Comparison of ENCODE assay signal across 36 cellular contexts in the genomic region with DNA sequence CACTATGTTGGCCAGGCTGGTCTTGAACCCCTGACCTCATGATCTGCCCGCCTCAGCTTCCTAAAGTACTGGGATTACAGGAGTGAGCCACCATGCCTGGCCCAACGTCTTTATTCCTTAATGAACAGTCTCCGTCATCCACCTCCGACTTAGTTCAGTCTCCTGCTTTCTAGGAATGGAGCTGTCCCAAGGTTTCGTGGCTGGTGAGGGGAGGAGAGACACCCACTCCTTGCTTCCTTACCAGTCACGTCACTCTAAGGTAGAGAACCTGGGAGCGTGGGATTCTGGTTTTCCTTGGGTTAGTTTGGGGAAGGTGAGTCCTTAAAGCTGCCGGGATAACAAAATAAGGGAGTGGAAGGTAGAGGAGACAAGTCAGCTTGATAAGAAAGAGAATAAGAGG. TPM values are rescaled to one million over a fixed set of nuclear protein-coding genes. Genes with fewer than 3 reads are reported as not detected.
DNase-seq lines count a peak whose midpoint lies in the region; ATAC-seq, FAIRE-seq and TF ChIP-seq lines count a peak whose summit lies in the region.
"Had no signal": no experiment of that assay in that cellular context is flagged by ENCODE, and none has a peak within 500 bp of the region (broad histone marks: within the 10 kb centered on the region; RNA-seq: fewer than 3 reads in every experiment).

No MANE protein-coding gene starts in this region.

- H3K27ac ChIP-seq in GM23338 (ENCODE audit: low read depth) (peak overlapping the region; percentile 72; the same call in 1 of the 2 replicates), astrocyte (ENCODE audit: low read depth, low read length) (peak overlapping the region; percentile 55), neuronal stem cell (replicated peaks; ENCODE audit: low read length) (peak overlapping the region; percentile 54), foreskin keratinocyte (no peak overlapping the region)
- H3K27ac ChIP-seq: colonic mucosa, GM23248, pancreas, RWPE1, skin epidermis had no signal

- H3K36me3 Mint-ChIP-seq in GM23338 (ENCODE audit: low read depth) = no peaks in the 10 kb centered on the region
- H3K36me3 Mint-ChIP-seq in astrocyte (ENCODE audit: low read depth, unreplicated experiment) = no peaks in the 10 kb centered on the region
- H3K36me3 Mint-ChIP-seq: CD14-positive monocyte; naive thymus-derived CD8-positive, alpha-beta T cell; stimulated activated naive B cell treated with anti-CD40 and anti-IgM and Interleukin-4, amounts not matched to agents 10 μg/mL and 1 μg/mL and 100 μg/mL, for 72 hours; T-cell had no signal

- H3K4me3 Mint-ChIP-seq in GM23338 (peak overlapping the region; percentile 4; the same call in 1 of the 3 replicates), astrocyte (ENCODE audit: unreplicated experiment) (no peak overlapping the region)
- H3K4me3 Mint-ChIP-seq: CD14-positive monocyte; naive thymus-derived CD8-positive, alpha-beta T cell; stimulated activated naive B cell treated with anti-CD40 and anti-IgM and Interleukin-4, amounts not matched to agents 10 μg/mL and 1 μg/mL and 100 μg/mL, for 72 hours; T-cell had no signal

- peak overlapping the region; percentile 54 for H3K9ac ChIP-seq in astrocyte (ENCODE audit: low read length)
- no peak overlapping the region for H3K9ac ChIP-seq in neuronal stem cell (ENCODE audit: low read depth, low read length, poor library complexity)
- H3K9ac ChIP-seq: GM23248 had no signal

- H3K23ac ChIP-seq in neuronal stem cell (ENCODE audit: low read depth, low read length, poor library complexity) = no peak overlapping the region

- H3K4me2 ChIP-seq in GM23338 = no peak overlapping the region
- peak overlapping the region; percentile 36 for H3K4me2 ChIP-seq in astrocyte (ENCODE audit: low read length)
- H3K4me2 ChIP-seq in neuronal stem cell (ENCODE audit: insufficient read depth, low read length, poor library complexity, severe bottlenecking) = no peak overlapping the region

- ATAC-seq in GM23338 (peak; percentile 12; the same call in 1 of the 3 replicates), foreskin keratinocyte (no peak)
- ATAC-seq: naive thymus-derived CD8-positive, alpha-beta T cell; pancreas; stimulated activated naive B cell treated with anti-CD40 and anti-IgM and Interleukin-4, amounts not matched to agents 10 μg/mL and 1 μg/mL and 100 μg/mL, for 72 hours; T-cell had no signal

- H4K20me1 ChIP-seq in GM23338 (replicated peaks; ENCODE audit: insufficient read depth) (no peaks in the 10 kb centered on the region), astrocyte (ENCODE audit: insufficient read depth, low read length) (no peaks in the 10 kb centered on the region)

- no peaks in the 10 kb centered on the region for H3K9me3 Mint-ChIP-seq in GM23338
- H3K9me3 Mint-ChIP-seq in astrocyte (ENCODE audit: unreplicated experiment) = peaks cover 3% of the 10 kb centered on the region
- H3K9me3 Mint-ChIP-seq: naive thymus-derived CD8-positive, alpha-beta T cell; stimulated activated naive B cell treated with anti-CD40 and anti-IgM and Interleukin-4, amounts not matched to agents 10 μg/mL and 1 μg/mL and 100 μg/mL, for 72 hours; T-cell had no signal

- H2BK12ac ChIP-seq in neuronal stem cell (ENCODE audit: low read length) = no peak overlapping the region

- H2BK5ac ChIP-seq in neuronal stem cell (ENCODE audit: low read length) = no peak overlapping the region

- H3F3A ChIP-seq in GM23338 (replicated peaks; ENCODE audit: low read depth) = no peaks in the 10 kb centered on the region

- no peak overlapping the region for H4K8ac ChIP-seq in neuronal stem cell (ENCODE audit: low read depth, low read length)

- H3K79me2 ChIP-seq in GM23338 (replicated peaks; ENCODE audit: insufficient read depth) (no peaks in the 10 kb centered on the region), astrocyte (ENCODE audit: insufficient read depth, low read length) (no peaks in the 10 kb centered on the region)

- H3K27me3 ChIP-seq in GM23338 (ENCODE audit: insufficient read depth) (no peaks in the 10 kb centered on the region), astrocyte (ENCODE audit: insufficient read depth, low read length) (no peaks in the 10 kb centered on the region), neuronal stem cell (ENCODE audit: control insufficient read depth in 3 of 3, insufficient read depth in 3 of 3, low read depth in 1 of 3, low read length in 3 of 3) (no peaks in the 10 kb centered on the region), foreskin keratinocyte (peaks cover 9% of the 10 kb centered on the region)
- H3K27me3 ChIP-seq: colonic mucosa, pancreas had no signal

- no peak overlapping the region for H2BK120ac ChIP-seq in neuronal stem cell (ENCODE audit: low read depth, low read length)

- H3K27ac Mint-ChIP-seq in GM23338 = no peak overlapping the region
- peak overlapping the region; percentile 95 for H3K27ac Mint-ChIP-seq in astrocyte (ENCODE audit: unreplicated experiment)
- H3K27ac Mint-ChIP-seq: stimulated activated naive B cell treated with anti-CD40 and anti-IgM and Interleukin-4, amounts not matched to agents 10 μg/mL and 1 μg/mL and 100 μg/mL, for 72 hours; T-cell had no signal

- H2AK5ac ChIP-seq in neuronal stem cell (ENCODE audit: low read depth, low read length) = no peak overlapping the region

- H2BK15ac ChIP-seq in neuronal stem cell (ENCODE audit: low read length) = no peak overlapping the region

- TF ChIP-seq CTCF in GM23338 (conservative IDR thresholded peaks at IDR 0.05; ENCODE audit: low read depth in 2 of 2) (no peak), astrocyte (IDR thresholded peaks at IDR 0.05; ENCODE audit: insufficient read depth, low read depth, low read length) (no peak), foreskin keratinocyte (conservative IDR thresholded peaks at IDR 0.05) (no peak)

- H3K4me1 Mint-ChIP-seq in GM23338 (peaks cover 12% of the 10 kb centered on the region), astrocyte (ENCODE audit: low read depth, unreplicated experiment) (peaks cover 24% of the 10 kb centered on the region)
- H3K4me1 Mint-ChIP-seq: CD14-positive monocyte; stimulated activated naive B cell treated with anti-CD40 and anti-IgM and Interleukin-4, amounts not matched to agents 10 μg/mL and 1 μg/mL and 100 μg/mL, for 72 hours; T-cell had no signal

- no peak overlapping the region for H3K14ac ChIP-seq in neuronal stem cell (ENCODE audit: low read length)

- H3K9me2 ChIP-seq in GM23338 (ENCODE audit: insufficient read depth) = no peaks in the 10 kb centered on the region

- H3K27me3 Mint-ChIP-seq in GM23338 (ENCODE audit: insufficient read depth, low read depth, poor library complexity) = peaks cover 13% of the 10 kb centered on the region
- peaks cover 5% of the 10 kb centered on the region for H3K27me3 Mint-ChIP-seq in astrocyte (ENCODE audit: low read depth, unreplicated experiment)

- H2AFZ ChIP-seq in GM23338 (peak overlapping the region; percentile 25), astrocyte (ENCODE audit: low read depth, low read length) (no peak overlapping the region), neuronal stem cell (ENCODE audit: low read length) (peak overlapping the region; percentile 54)
- H2AFZ ChIP-seq: GM23248 had no signal

- no peaks in the 10 kb centered on the region for H3K9me3 ChIP-seq in astrocyte (ENCODE audit: insufficient read depth, low read depth, low read length)
- no peaks in the 10 kb centered on the region for H3K9me3 ChIP-seq in neuronal stem cell (replicated peaks in 1 of 2; ENCODE audit: control insufficient read depth in 2 of 2, insufficient read depth in 1 of 2, low read depth in 1 of 2, low read length in 2 of 2)
- H3K9me3 ChIP-seq: colonic mucosa, pancreas had no signal

- WGBS in neuronal stem cell (ENCODE audit: extremely low coverage in 2 of 2, insufficient read length in 2 of 2, insufficient replicate concordance in 1 of 2), 2 donors = no CpG with 5 or more reads among the region's 8 CpGs

- no peaks in the 10 kb centered on the region for H3K79me1 ChIP-seq in neuronal stem cell (ENCODE audit: low read depth, low read length)

- no peak for DNase-seq in GM23338 (ENCODE audit: low spot score)
- DNase-seq in astrocyte (ENCODE audit: low read depth) = peak; percentile 72
- DNase-seq in head of caudate nucleus = peak in 33 of 42 donors; percentile 16 to 85 (median 47)
- DNase-seq in neuronal stem cell (ENCODE audit: low spot score) = no peak
- no peak for DNase-seq in foreskin keratinocyte
- no peak for DNase-seq in SK-N-DZ (ENCODE audit: low spot score)
- DNase-seq in activated T-cell treated with anti-CD3 and anti-CD28 coated beads, Interleukin-2, amount 50 U/mL, for 48 hours = no peak
- no peak for DNase-seq in NCI-H187 (lab: John Stamatoyannopoulos, UW)
- DNase-seq: 8988T; activated CD4-positive, alpha-beta T cell treated with anti-CD3 and anti-CD28 coated beads, Interleukin-2, amount 50 U/mL, for 4 hours; activated naive CD4-positive, alpha-beta T cell treated with Interleukin-2 at 50 U/mL for 16 hours; colonic mucosa; DND-41; effector memory CD4-positive, alpha-beta T cell; erythroblast; GF-D8; glutamatergic neuron; GM23248; KG1; midbrain; naive thymus-derived CD8-positive, alpha-beta T cell; NCI-H1105; NCI-H2029; NCI-H524; OCI-M1; pancreas; stimulated activated naive B cell treated with anti-CD40 and anti-IgM and Interleukin-4, amounts not matched to agents 10 μg/mL and 1 μg/mL and 100 μg/mL, for 72 hours; substantia nigra; T-cell had no signal

- no peaks in the 10 kb centered on the region for H3K36me3 ChIP-seq in GM23338 (ENCODE audit: insufficient read depth)
- no peaks in the 10 kb centered on the region for H3K36me3 ChIP-seq in astrocyte (ENCODE audit: insufficient read depth, low read length)
- no peaks in the 10 kb centered on the region for H3K36me3 ChIP-seq in neuronal stem cell (replicated peaks in 1 of 2; ENCODE audit: control insufficient read depth in 2 of 2, insufficient read depth in 2 of 2, low read length in 2 of 2)
- H3K36me3 ChIP-seq: colonic mucosa, pancreas had no signal

- FAIRE-seq in astrocyte (lab: Jason Lieb, UNC) = no peak
- FAIRE-seq: bronchial epithelial cell, HTR-8/SVneo, keratinocyte, pancreas, urothelium cell line had no signal

- H4K91ac ChIP-seq in neuronal stem cell (ENCODE audit: low read depth, low read length, poor library complexity) = no peak overlapping the region

- peak overlapping the region; percentile 69 for H3K18ac ChIP-seq in neuronal stem cell (ENCODE audit: low read length)

- no peak overlapping the region for H3K4ac ChIP-seq in neuronal stem cell (ENCODE audit: low read length)

- intact Hi-C loops in head of caudate nucleus (cut with DNase I) = no loop called here

- H3K4me3 ChIP-seq in GM23338 = no peak overlapping the region
- H3K4me3 ChIP-seq in astrocyte (ENCODE audit: insufficient read depth, low read depth, low read length) = no peak overlapping the region
- H3K4me3 ChIP-seq in neuronal stem cell (ENCODE audit: low read length in 2 of 2) = no peak overlapping the region
- H3K4me3 ChIP-seq: colonic mucosa, GM23248, pancreas, skin epidermis had no signal

- peaks cover 4% of the 10 kb centered on the region; the same call in 1 of the 2 replicates for H3K4me1 ChIP-seq in GM23338 (ENCODE audit: insufficient read depth)
- H3K4me1 ChIP-seq in astrocyte (ENCODE audit: insufficient read depth, low read length) = peaks cover 15% of the 10 kb centered on the region
- H3K4me1 ChIP-seq in neuronal stem cell (ENCODE audit: control insufficient read depth in 2 of 2, insufficient read depth in 1 of 2, low read depth in 1 of 2, low read length in 2 of 2) = peaks cover 17 to 27% of the 10 kb centered on the region in 2 donors
- no peaks in the 10 kb centered on the region for H3K4me1 ChIP-seq in foreskin keratinocyte
- H3K4me1 ChIP-seq: colonic mucosa, pancreas had no signal

RNA-seq across cellular contexts. Expression of a gene that starts 55.0 kb away (rescaled TPM):
- 14.6 and 15.8 TPM in 2 replicates for total RNA-seq in GM23338 (2014; rRNA removed; shearing (Covaris generic))
- 4.3 and 5.5 TPM in 2 replicates for polyA plus RNA-seq in GM23338 (2016; fragmentation: Nextera tagmentation; extraction: Ambion mirVana)
- 103 and 114 TPM in 2 replicates for total RNA-seq in astrocyte
- 22.6 TPM for polyA plus RNA-seq in neuronal stem cell (2013, experiment 1 of 2)
- 22.2 TPM for polyA plus RNA-seq in neuronal stem cell (2013, experiment 2 of 2)
- 71.9 and 82.3 TPM in 2 replicates for total RNA-seq in foreskin keratinocyte
- polyA plus RNA-seq in foreskin keratinocyte = 21.2 and 22.1 TPM in 2 replicates
- 0.83 and 0.96 TPM in 2 replicates for polyA plus RNA-seq in SK-N-DZ (2014; cell fraction: cytosol; rRNA removed)
- polyA plus RNA-seq in SK-N-DZ (2014; cell fraction: nucleus; rRNA removed) = 0.80 and 0.92 TPM in 2 replicates

Comparison
In these comparisons a context has a peak if more than half of its experiments do, and no peak if none do; other contexts are left out.
1. DNase-seq: peak in astrocyte (single experiment) and head of caudate nucleus (33 of 42); none in GM23338 (single experiment), neuronal stem cell (single experiment), foreskin keratinocyte (0 of 2), SK-N-DZ (single experiment), activated T-cell treated with anti-CD3 and anti-CD28 coated beads, Interleukin-2, amount 50 U/mL, for 48 hours (0 of 2) and NCI-H187 (0 of 2).